ENCODE assay signal across 9 cellular contexts in the genomic region with DNA sequence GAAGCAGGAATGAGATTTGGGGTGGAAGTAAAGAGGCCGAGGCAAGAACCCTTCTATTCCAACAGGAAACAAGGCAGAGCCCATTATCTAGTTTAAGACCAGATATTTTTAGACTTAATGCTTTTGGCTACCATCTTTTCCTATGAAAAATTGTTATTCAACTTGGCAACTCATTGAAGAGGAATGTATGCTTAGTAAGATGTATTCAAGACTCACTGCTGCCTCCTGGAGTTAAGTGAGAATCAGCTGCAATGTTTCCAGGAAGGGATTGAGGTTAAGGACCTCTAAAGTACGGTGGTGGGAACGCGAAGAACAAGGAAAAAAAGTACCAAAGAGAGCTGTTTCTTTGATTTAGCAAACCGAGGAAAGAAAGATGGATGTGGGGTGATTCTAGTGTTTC.
A peak's percentile ranks its signal among the peaks of the same experiment; 100 is the strongest.
DNase-seq lines count a peak whose midpoint lies in the region; ATAC-seq, FAIRE-seq and TF ChIP-seq lines count a peak whose summit lies in the region.
"Had no signal": no experiment of that assay in that cellular context is flagged by ENCODE, and none has a peak within 500 bp of the region (broad histone marks: within the 10 kb centered on the region; RNA-seq: fewer than 3 reads in every experiment).

No MANE protein-coding gene starts in this region.

- no peak for TF ChIP-seq EP300 in A549 (IDR thresholded peaks at IDR 0.05)

- TF ChIP-seq CTCF in A549 (IDR thresholded peaks at IDR 0.05) (peak; percentile 27; the same call in 2 of the 3 replicates), GM12875 (IDR thresholded peaks at IDR 0.05; ENCODE audit: borderline replicate concordance, insufficient read depth, low read depth, low read length) (peak; percentile 32; the same call in 1 of the 2 replicates)

- POLR2A ChIA-PET in A549 (lab: Yijun Ruan, JAX): no interaction called here

- CTCF ChIA-PET in A549 (lab: Yijun Ruan, JAX): interaction anchor here (0.7 to 1.7 kb wide), 5 partner anchors 11 to 335 kb away, joined by 3 to 7 read pairs (median 4); no protein-coding TSS in a partner anchor

- no peak for TF ChIP-seq POLR2A in A549 (IDR thresholded peaks at IDR 0.05; ENCODE audit: low read length)

- FAIRE-seq in A549 (lab: Jason Lieb, UNC): no peak

- no peak overlapping the region for H3K27ac ChIP-seq in A549

- H3K4me1 ChIP-seq in A549: peaks cover 12% of the 10 kb centered on the region; the same call in 2 of the 3 replicates

- peak overlapping the region; percentile 13; the same call in 1 of the 3 replicates for H3K4me2 ChIP-seq in A549

- peak; percentile 40 to 75 for DNase-seq in A549 (ENCODE audit: low read depth in 1 of 2, low spot score in 1 of 2)
- peak; percentile 78 for DNase-seq in RPMI7951 (ENCODE audit: low read depth)
- DNase-seq in foreskin melanocyte: peak; percentile 63
- DNase-seq in stimulated activated CD4-positive, alpha-beta T cell treated with anti-CD3 and anti-CD28 coated beads, Interleukin-2, amount 100 ng/mL, for 48 hours: no peak
- DNase-seq in NCI-H128 (lab: John Stamatoyannopoulos, UW; ENCODE audit: unreplicated experiment): no peak
- DNase-seq: activated naive CD4-positive, alpha-beta T cell treated with Interleukin-2 at 50 U/mL for 16 hours had no signal

- H3K9me3 ChIP-seq in A549: no peaks in the 10 kb centered on the region

- H3K4me3 ChIP-seq in A549 (no peak overlapping the region), GM12875 (ENCODE audit: low read depth, low read length) (no peak overlapping the region)

- ATAC-seq in A549 (peak; percentile 81 to 85), HG03571 (IDR thresholded peaks at IDR 0.05; ENCODE audit: unreplicated experiment) (no peak), HG03439 (IDR thresholded peaks at IDR 0.05; ENCODE audit: unreplicated experiment) (no peak)

- WGBS in A549 (ENCODE audit: missing lambda C conversion rate): 55% methylated on average over 5 of the region's 5 CpGs

- peak in 1 of 2 experiments; percentile 55; a peak in 3 of 5 replicates for TF ChIP-seq RAD21 in A549 (conservative IDR thresholded peaks at IDR 0.05 in 1 of 2, IDR thresholded peaks at IDR 0.05 in 1 of 2)

TF ChIP-seq in A549, 52 proteins besides CTCF, POLR2A, EP300 and RAD21:
- TF ChIP-seq SMC3 (IDR thresholded peaks at IDR 0.05) (0 out of 3 replicates have a peak, but pooled peaks have one; percentile 13), CBX8 (IDR thresholded peaks at IDR 0.05) (no peak), FOSL2 (IDR thresholded peaks at IDR 0.05) (no peak), FOSL2 (CRISPR knock-in tag; IDR thresholded peaks at IDR 0.05) (peak; percentile 50; the same call in 1 of the 2 replicates)

Comparison
In these comparisons a context has a peak if more than half of its experiments do, and no peak if none do; other contexts are left out.
1. ATAC-seq: peak in A549 (2 of 2); none in HG03571 (single experiment) and HG03439 (single experiment).
2. DNase-seq: peak in A549 (2 of 2), RPMI7951 (single experiment) and foreskin melanocyte (single experiment); none in stimulated activated CD4-positive, alpha-beta T cell treated with anti-CD3 and anti-CD28 coated beads, Interleukin-2, amount 100 ng/mL, for 48 hours (0 of 2) and NCI-H128 (single experiment).